In genomic region chr13:92591117-92591516, GRCh38 we compare ENCODE assay signal across 26 cellular contexts.
"Had no signal": no experiment of that assay in that cellular context is flagged by ENCODE, and none has a peak within 500 bp of the region (broad histone marks: within the 10 kb centered on the region; RNA-seq: fewer than 3 reads in every experiment).

No MANE protein-coding gene starts in this region.

- H3K4me3 Mint-ChIP-seq: dendritic cell treated with granulocyte-macrophage colony-stimulating factor and Interleukin-4, amounts not matched to agents 40 ng/mL and 50 ng/mL, for 4 days; effector memory CD8-positive, alpha-beta T cell; endodermal cell; memory B cell; naive thymus-derived CD4-positive, alpha-beta T cell had no signal

- H3K27me3 Mint-ChIP-seq: dendritic cell treated with granulocyte-macrophage colony-stimulating factor and Interleukin-4, amounts not matched to agents 40 ng/mL and 50 ng/mL, for 4 days; effector memory CD8-positive, alpha-beta T cell; memory B cell; naive thymus-derived CD4-positive, alpha-beta T cell had no signal

- H3K9me3 Mint-ChIP-seq: endodermal cell had no signal

- H3K4me1 ChIP-seq: colonic mucosa, esophagus squamous epithelium, gastrocnemius medialis, heart right ventricle, left lung, lower lobe of right lung had no signal

- H3K4me1 Mint-ChIP-seq: memory B cell; naive thymus-derived CD4-positive, alpha-beta T cell had no signal

- H3K36me3 Mint-ChIP-seq: memory B cell; naive thymus-derived CD4-positive, alpha-beta T cell had no signal

- H3K27ac ChIP-seq: colonic mucosa, epithelial cell of prostate, esophagus squamous epithelium, gastrocnemius medialis, heart right ventricle, left lung, lower lobe of right lung had no signal

- H3K9me3 ChIP-seq: colonic mucosa, esophagus squamous epithelium, gastrocnemius medialis, lower lobe of right lung had no signal

- H3K4me3 ChIP-seq: colonic mucosa, esophagus squamous epithelium, gastrocnemius medialis, heart right ventricle, left lung, lower lobe of right lung had no signal

- ATAC-seq: effector memory CD8-positive, alpha-beta T cell; esophagus mucosa; gastrocnemius medialis; heart right ventricle; left ventricle myocardium superior; naive thymus-derived CD4-positive, alpha-beta T cell had no signal

- DNase-seq: colonic mucosa; cortex of kidney; effector CD8-positive, alpha-beta T cell; effector memory CD8-positive, alpha-beta T cell; endodermal cell; erythroblast; esophagus squamous epithelium; foreskin fibroblast; foreskin melanocyte; gastrocnemius medialis; glutamatergic neuron; heart right ventricle; hippocampal formation; left cardiac atrium; left lung; left ventricle myocardium superior; lower lobe of right lung; midbrain; naive thymus-derived CD4-positive, alpha-beta T cell had no signal

- H3K27me3 ChIP-seq: colonic mucosa, esophagus squamous epithelium, gastrocnemius medialis, heart right ventricle, left lung had no signal

- H3K36me3 ChIP-seq: colonic mucosa, esophagus squamous epithelium, gastrocnemius medialis, heart right ventricle, left lung, lower lobe of right lung had no signal

- FAIRE-seq: endometrium, islet of Langerhans, keratinocyte had no signal

- H3K27ac Mint-ChIP-seq: dendritic cell treated with granulocyte-macrophage colony-stimulating factor and Interleukin-4, amounts not matched to agents 40 ng/mL and 50 ng/mL, for 4 days; effector memory CD8-positive, alpha-beta T cell; endodermal cell; memory B cell; naive thymus-derived CD4-positive, alpha-beta T cell had no signal
